ENCODE assay signal across 3 cellular contexts in the genomic region with DNA sequence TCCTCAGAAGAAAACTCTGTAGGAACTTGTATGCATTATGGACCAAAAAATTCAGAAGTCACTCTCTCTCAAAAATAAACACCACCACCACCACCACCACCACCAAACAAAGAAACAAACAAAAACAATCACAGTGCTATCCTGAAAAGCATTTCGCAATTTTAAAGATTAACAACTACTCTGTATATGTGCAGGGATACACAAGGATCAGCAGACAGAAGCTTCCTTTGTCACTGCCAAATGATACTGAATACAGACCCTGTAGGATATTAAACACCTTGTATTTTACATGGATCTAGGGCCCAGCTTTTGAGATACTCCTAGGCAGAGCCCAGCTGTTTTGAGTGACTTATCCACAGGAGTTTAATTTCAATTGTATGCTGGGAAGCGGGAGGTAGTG.
TF ChIP-seq lines count a peak whose summit lies in the region.

No MANE protein-coding gene starts in this region.

TF ChIP-seq in A549, 52 proteins besides CTCF, POLR2A, EP300 and RAD21:
- peak; percentile 39 to 41; a peak in 2 of 4 replicates for TF ChIP-seq CEBPB (IDR thresholded peaks at IDR 0.05)
- no peak for TF ChIP-seq RFX5 (IDR thresholded peaks at IDR 0.05)
- TF ChIP-seq NPAS2 (CRISPR knock-in tag; IDR thresholded peaks at IDR 0.05; ENCODE audit: borderline replicate concordance) = no peak
- TF ChIP-seq EHMT2 (IDR thresholded peaks at IDR 0.05; ENCODE audit: low read depth) = no peak
- TF ChIP-seq MAFK (IDR thresholded peaks at IDR 0.05; ENCODE audit: partially characterized antibody) = no peak
- no peak for TF ChIP-seq HOXB13 (CRISPR knock-in tag; IDR thresholded peaks at IDR 0.05; ENCODE audit: low read depth)
- TF ChIP-seq POLR2AphosphoS2 (conservative IDR thresholded peaks at IDR 0.05; ENCODE audit: low read length) = no peak
- no peak for TF ChIP-seq KDM1A (IDR thresholded peaks at IDR 0.05; ENCODE audit: low read depth)

TF ChIP-seq in IMR-90, 13 proteins besides CTCF, POLR2A, EP300 and RAD21:
- TF ChIP-seq RCOR1 (IDR thresholded peaks at IDR 0.05; ENCODE audit: insufficient replicate concordance, low read length) (no peak), NFE2L2 (IDR thresholded peaks at IDR 0.05; ENCODE audit: low read depth, low read length) (no peak), MAFK (IDR thresholded peaks at IDR 0.05; ENCODE audit: low read depth, low read length) (no peak), BHLHE40 (IDR thresholded peaks at IDR 0.05; ENCODE audit: low read depth, low read length) (no peak), CHD1 (IDR thresholded peaks at IDR 0.05; ENCODE audit: low read depth, low read length) (no peak), SMC3 (IDR thresholded peaks at IDR 0.05; ENCODE audit: low read depth, low read length) (no peak), CEBPB (IDR thresholded peaks at IDR 0.05; ENCODE audit: low read depth, low read length) (no peak; the same call in 1 of the 2 replicates), ELK1 (IDR thresholded peaks at IDR 0.05; ENCODE audit: borderline replicate concordance, low read depth, low read length) (no peak), FOS (IDR thresholded peaks at IDR 0.05; ENCODE audit: low read depth, low read length) (no peak), USF2 (IDR thresholded peaks at IDR 0.05; ENCODE audit: low read depth, low read length) (no peak), RFX5 (IDR thresholded peaks at IDR 0.05; ENCODE audit: low read depth, low read length) (no peak), MXI1 (IDR thresholded peaks at IDR 0.05; ENCODE audit: borderline replicate concordance, low read depth, low read length) (no peak), MAZ (IDR thresholded peaks at IDR 0.05; ENCODE audit: borderline replicate concordance, low read depth, low read length) (no peak)

TF ChIP-seq in K562, 482 proteins besides CTCF, POLR2A, EP300 and RAD21:
- TF ChIP-seq ESRRA (IDR thresholded peaks at IDR 0.05; ENCODE audit: borderline replicate concordance, low read depth) (no peak), CCNT2 (IDR thresholded peaks at IDR 0.05; ENCODE audit: borderline replicate concordance, extremely low read depth, insufficient read length, low read depth, low read length) (no peak), HNRNPL (IDR thresholded peaks at IDR 0.05; ENCODE audit: low read depth, low read length) (no peak), E2F8 (IDR thresholded peaks at IDR 0.05; ENCODE audit: low read depth, partially characterized antibody) (no peak), ZNF140 (CRISPR knock-in tag; IDR thresholded peaks at IDR 0.05) (no peak), CEBPG (CRISPR knock-in tag; IDR thresholded peaks at IDR 0.05) (no peak), CEBPG (tag; conservative IDR thresholded peaks at IDR 0.05 in 1 of 2, IDR thresholded peaks at IDR 0.05 in 1 of 2) (0 out of 4 replicates have a peak, but pooled peaks of 1 of the 2 experiments have one; percentile 20), CEBPB (tag; IDR thresholded peaks at IDR 0.05) (peak; percentile 75)
- TF ChIP-seq, protein P1, sequence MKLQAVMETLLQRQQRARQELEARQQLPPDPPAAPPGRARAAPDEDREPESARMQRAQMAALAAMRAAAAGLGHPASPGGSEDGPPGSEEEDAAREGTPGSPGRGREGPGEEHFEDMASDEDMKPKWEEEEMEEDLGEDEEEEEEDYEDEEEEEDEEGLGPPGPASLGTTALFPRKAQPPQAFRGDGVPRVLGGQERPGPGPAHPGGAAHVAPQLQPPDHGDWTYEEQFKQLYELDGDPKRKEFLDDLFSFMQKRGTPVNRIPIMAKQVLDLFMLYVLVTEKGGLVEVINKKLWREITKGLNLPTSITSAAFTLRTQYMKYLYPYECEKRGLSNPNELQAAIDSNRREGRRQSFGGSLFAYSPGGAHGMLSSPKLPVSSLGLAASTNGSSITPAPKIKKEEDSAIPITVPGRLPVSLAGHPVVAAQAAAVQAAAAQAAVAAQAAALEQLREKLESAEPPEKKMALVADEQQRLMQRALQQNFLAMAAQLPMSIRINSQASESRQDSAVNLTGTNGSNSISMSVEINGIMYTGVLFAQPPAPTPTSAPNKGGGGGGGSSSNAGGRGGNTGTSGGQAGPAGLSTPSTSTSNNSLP (IDR thresholded peaks at IDR 0.05; ENCODE audit: borderline replicate concordance, low read depth, low read length) = no peak
- TF ChIP-seq, protein P2, sequence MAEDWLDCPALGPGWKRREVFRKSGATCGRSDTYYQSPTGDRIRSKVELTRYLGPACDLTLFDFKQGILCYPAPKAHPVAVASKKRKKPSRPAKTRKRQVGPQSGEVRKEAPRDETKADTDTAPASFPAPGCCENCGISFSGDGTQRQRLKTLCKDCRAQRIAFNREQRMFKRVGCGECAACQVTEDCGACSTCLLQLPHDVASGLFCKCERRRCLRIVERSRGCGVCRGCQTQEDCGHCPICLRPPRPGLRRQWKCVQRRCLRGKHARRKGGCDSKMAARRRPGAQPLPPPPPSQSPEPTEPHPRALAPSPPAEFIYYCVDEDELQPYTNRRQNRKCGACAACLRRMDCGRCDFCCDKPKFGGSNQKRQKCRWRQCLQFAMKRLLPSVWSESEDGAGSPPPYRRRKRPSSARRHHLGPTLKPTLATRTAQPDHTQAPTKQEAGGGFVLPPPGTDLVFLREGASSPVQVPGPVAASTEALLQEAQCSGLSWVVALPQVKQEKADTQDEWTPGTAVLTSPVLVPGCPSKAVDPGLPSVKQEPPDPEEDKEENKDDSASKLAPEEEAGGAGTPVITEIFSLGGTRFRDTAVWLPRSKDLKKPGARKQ (CRISPR knock-in tag; IDR thresholded peaks at IDR 0.05) = no peak
